7 cellular contexts compared by ENCODE assay signal in genomic region chr3:119034256-119035013, GRCh38.
DNase-seq lines count a peak whose midpoint lies in the region; ATAC-seq lines count a peak whose summit lies in the region.

Gene IGSF11, minus strand, starts transcription at chr3:119034846. Its CDS starts 264 bp downstream, at chr3:119034582.

- DNase-seq in NCI-H1694 treated with DMSO at 0.1 percent for 48 hours (lab: John Stamatoyannopoulos, UW) (peak; percentile 58), kidney tubule cell (ENCODE audit: low spot score) (peak; percentile 65)
- peak; percentile 16 to 31 (median 20) for DNase-seq in activated CD4-positive, CD25-positive, alpha-beta regulatory T cell (lab: John Stamatoyannopoulos, UW)
- peak; percentile 9 to 41 for DNase-seq in central memory CD8-positive, alpha-beta T cell (ENCODE audit: low spot score in 2 of 2)
- DNase-seq in stimulated activated CD4-positive, alpha-beta T cell treated with anti-CD3 and anti-CD28 coated beads, Interleukin-1b, Interleukin-23, amount 100 ng/mL, for 4 hours (ENCODE audit: low read depth in 2 of 2): peak; percentile 62 to 68

- H3K36me3 Mint-ChIP-seq in central memory CD8-positive, alpha-beta T cell (ENCODE audit: insufficient read depth): no peaks in the 10 kb centered on the region

- H3K27me3 Mint-ChIP-seq in central memory CD8-positive, alpha-beta T cell: peaks cover 68% of the 10 kb centered on the region

- H3K4me1 Mint-ChIP-seq in central memory CD8-positive, alpha-beta T cell: peaks cover 5% of the 10 kb centered on the region

- H3K4me3 Mint-ChIP-seq in central memory CD8-positive, alpha-beta T cell: peak within 1 kb of the TSS; percentile 77

- H3K27ac Mint-ChIP-seq in central memory CD8-positive, alpha-beta T cell (ENCODE audit: low read depth): no peak within 1 kb of the TSS

- no peaks in the 10 kb centered on the region for H3K9me3 Mint-ChIP-seq in central memory CD8-positive, alpha-beta T cell

- ATAC-seq in GM18502 (IDR thresholded peaks at IDR 0.05; ENCODE audit: poor library complexity, unreplicated experiment): peak; percentile 98
- ATAC-seq in HG02798 (IDR thresholded peaks at IDR 0.05; ENCODE audit: poor library complexity, unreplicated experiment): peak; percentile 98
- ATAC-seq in central memory CD8-positive, alpha-beta T cell (replicated peaks; ENCODE audit: extremely low read depth, poor library complexity, severe bottlenecking): peak; percentile 82

Comparison
In these comparisons a context has a peak if more than half of its experiments do, and no peak if none do; other contexts are left out.
1. Peak in every context shown above with its lines: DNase-seq and ATAC-seq.